Comparison of ENCODE assay signal across 8 cellular contexts in the genomic region with DNA sequence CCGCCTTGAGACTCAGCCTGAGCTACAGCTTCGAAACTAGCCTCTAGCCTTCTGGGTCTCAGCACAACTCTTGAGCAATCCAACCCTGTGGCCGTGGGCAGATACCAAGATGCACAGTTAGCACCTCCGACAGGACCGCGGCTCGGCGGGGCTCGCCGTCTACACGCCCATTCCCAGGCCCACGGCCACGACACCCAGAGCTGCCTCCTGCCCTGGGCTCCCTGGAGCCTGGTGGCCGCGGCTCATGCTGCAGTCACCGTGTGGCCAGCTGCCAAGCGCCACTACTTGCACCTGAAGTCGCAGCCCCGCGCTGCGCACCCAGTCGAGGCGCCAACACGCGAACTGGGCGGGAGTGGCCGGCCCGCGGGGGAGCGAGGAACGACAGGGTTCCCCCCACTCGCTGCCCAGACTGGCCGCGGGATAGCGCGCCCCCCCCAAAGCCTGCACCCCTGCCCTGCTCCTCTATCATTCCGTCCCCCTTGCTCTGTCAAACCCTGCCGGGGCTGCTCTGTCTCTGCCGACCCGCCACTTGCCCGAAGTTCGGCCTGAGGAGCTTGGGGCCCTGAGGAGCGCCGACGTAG. TPM values are rescaled to one million over a fixed set of nuclear protein-coding genes. Genes with fewer than 3 reads are reported as not detected.
A peak's percentile ranks its signal among the peaks of the same experiment; 100 is the strongest.
DNase-seq lines count a peak whose midpoint lies in the region; ATAC-seq and TF ChIP-seq lines count a peak whose summit lies in the region.

No MANE protein-coding gene starts in this region.

- no TSS peak for BruUV-seq in mammary epithelial cell (replicated peaks; lab: Mats Ljungman, UMichigan)

- WGBS in mammary epithelial cell (ENCODE audit: low coverage, missing lambda C conversion rate), result 3% methylated on average over 30 of the region's 45 CpGs

- H3K4me3 ChIP-seq in RWPE2 (ENCODE audit: severe bottlenecking), result peak overlapping the region; percentile 82
- H3K4me3 ChIP-seq in mammary epithelial cell (replicated peaks in 1 of 3; ENCODE audit: insufficient read depth in 1 of 3, low read depth in 2 of 3, low read length in 3 of 3), result peak overlapping the region; percentile 78 to 80 (median 80)

- H3K27ac ChIP-seq in RWPE2 (ENCODE audit: poor library complexity, severe bottlenecking), result peak overlapping the region; percentile 40
- H3K27ac ChIP-seq in mammary epithelial cell (ENCODE audit: insufficient read depth, low read depth, low read length), result peak overlapping the region; percentile 23
- H3K27ac ChIP-seq in layer of hippocampus (ENCODE audit: low read depth, low read length), result peak overlapping the region; percentile 57

- DNase-seq in NCI-H2227 (lab: John Stamatoyannopoulos, UW; ENCODE audit: unreplicated experiment), result peak; percentile 50
- no peak for DNase-seq in NCI-H2227 treated with DMSO at 0.1 percent for 48 hours (lab: John Stamatoyannopoulos, UW)
- DNase-seq in RWPE2 (ENCODE audit: low spot score), result no peak
- DNase-seq in mammary epithelial cell, result peak; percentile 48
- DNase-seq in stimulated activated CD4-positive, alpha-beta T cell treated with anti-CD3 and anti-CD28 coated beads, Interleukin-4, amount 100 ng/mL, for 48 hours (ENCODE audit: low read depth in 2 of 2), result peak; percentile 22
- no peak for DNase-seq in NCI-H1048 (lab: John Stamatoyannopoulos, UW)

- H4K20me1 ChIP-seq in mammary epithelial cell (ENCODE audit: insufficient read depth, low read length), result no peaks in the 10 kb centered on the region

- peaks cover 79% of the 10 kb centered on the region for H3K79me2 ChIP-seq in mammary epithelial cell (ENCODE audit: insufficient read depth, low read length)

- H3K27me3 ChIP-seq in RWPE2 (ENCODE audit: insufficient read depth, poor library complexity, severe bottlenecking) (no peaks in the 10 kb centered on the region), mammary epithelial cell (ENCODE audit: insufficient read depth, low read length) (no peaks in the 10 kb centered on the region), layer of hippocampus (ENCODE audit: control insufficient read depth, insufficient read depth, low read length) (no peaks in the 10 kb centered on the region)

- ATAC-seq in HG03108 (IDR thresholded peaks at IDR 0.05; ENCODE audit: unreplicated experiment), result peak; percentile 3
- peak; percentile 24 for ATAC-seq in RWPE2 (ENCODE audit: low read depth)

- intact Hi-C loops in mammary epithelial cell (cut with micrococcal nuclease), result loop anchor here (1.0 to 5.0 kb wide), 7 partner anchors 46 to 214 kb away; a partner anchor contains a TSS

- TF ChIP-seq CTCF in RWPE2 (IDR thresholded peaks at IDR 0.05; ENCODE audit: poor library complexity, severe bottlenecking) (no peak), mammary epithelial cell (conservative IDR thresholded peaks at IDR 0.05 in 1 of 2, IDR thresholded peaks at IDR 0.05 in 1 of 2; ENCODE audit: extremely low read depth in 1 of 2, insufficient read depth in 1 of 2, low read depth in 1 of 2, low read length in 2 of 2) (no peak)

- peak overlapping the region; percentile 99 for H3K4me2 ChIP-seq in mammary epithelial cell (ENCODE audit: insufficient read depth, low read depth, low read length)

- in situ Hi-C loops in mammary epithelial cell (cut with MboI; ENCODE audit: low sequenced_read_pairs in 2 of 2), result loop anchor here in 1 of 2 donors (25.0 kb wide), 1 partner anchor 229 kb away; a partner anchor contains a TSS

- H3K36me3 ChIP-seq in RWPE2 (ENCODE audit: low read depth) (peaks cover 51% of the 10 kb centered on the region), mammary epithelial cell (ENCODE audit: insufficient read depth, low read length) (peaks cover 16% of the 10 kb centered on the region)

- no peaks in the 10 kb centered on the region for H3K9me3 ChIP-seq in RWPE2 (ENCODE audit: severe bottlenecking)
- no peaks in the 10 kb centered on the region for H3K9me3 ChIP-seq in mammary epithelial cell (replicated peaks; ENCODE audit: insufficient read depth, low read length)

- dilution Hi-C loops in mammary epithelial cell (cut with HindIII; ENCODE audit: low sequenced_read_pairs), result no loop called here

- CTCF ChIA-PET in mammary epithelial cell (lab: Charles Lee; ENCODE audit: low non-redundant PET), result interaction anchor here (0.6 to 1.0 kb wide), 3 partner anchors 168 to 1176 kb away, joined by 3 to 8 read pairs (median 4); no protein-coding TSS in a partner anchor

- H2AFZ ChIP-seq in mammary epithelial cell (ENCODE audit: low read depth, low read length), result peak overlapping the region; percentile 100

- H3K9ac ChIP-seq in mammary epithelial cell (ENCODE audit: insufficient read depth, low read length), result peak overlapping the region; percentile 60

- peaks cover 3% of the 10 kb centered on the region for H3K4me1 ChIP-seq in RWPE2 (ENCODE audit: insufficient read depth, poor library complexity, severe bottlenecking)
- peaks cover 22% of the 10 kb centered on the region for H3K4me1 ChIP-seq in mammary epithelial cell (ENCODE audit: insufficient read depth, low read length)

RNA-seq across cellular contexts. Expression of a gene that starts 0.7 kb away (rescaled TPM):
- total RNA-seq in mammary epithelial cell, result 10 to 100 TPM in 1 of 2 donors, 1 to 10 TPM in 1; 1.0 to 30.0 TPM
- 47.0 TPM for polyA plus RNA-seq in mammary epithelial cell
- polyA minus RNA-seq in mammary epithelial cell, result 32.4 TPM

RNA-seq across cellular contexts. Expression of a gene that starts 56.9 kb away (rescaled TPM):
- not detected for total RNA-seq in mammary epithelial cell
- polyA plus RNA-seq in mammary epithelial cell, result not detected
- polyA minus RNA-seq in mammary epithelial cell, result not detected

Comparison
In these comparisons a context has a peak if more than half of its experiments do, and no peak if none do; other contexts are left out.
1. DNase-seq: peak in NCI-H2227 (single experiment), mammary epithelial cell (single experiment) and stimulated activated CD4-positive, alpha-beta T cell treated with anti-CD3 and anti-CD28 coated beads, Interleukin-4, amount 100 ng/mL, for 48 hours (2 of 2); none in NCI-H2227 treated with DMSO at 0.1 percent for 48 hours (single experiment), RWPE2 (single experiment) and NCI-H1048 (single experiment).
2. Peak in every context shown above with its lines, with median percentiles within 50 percentile points of each other: H3K27ac ChIP-seq.